ENCODE assay signal across 8 cellular contexts in the genomic region with DNA sequence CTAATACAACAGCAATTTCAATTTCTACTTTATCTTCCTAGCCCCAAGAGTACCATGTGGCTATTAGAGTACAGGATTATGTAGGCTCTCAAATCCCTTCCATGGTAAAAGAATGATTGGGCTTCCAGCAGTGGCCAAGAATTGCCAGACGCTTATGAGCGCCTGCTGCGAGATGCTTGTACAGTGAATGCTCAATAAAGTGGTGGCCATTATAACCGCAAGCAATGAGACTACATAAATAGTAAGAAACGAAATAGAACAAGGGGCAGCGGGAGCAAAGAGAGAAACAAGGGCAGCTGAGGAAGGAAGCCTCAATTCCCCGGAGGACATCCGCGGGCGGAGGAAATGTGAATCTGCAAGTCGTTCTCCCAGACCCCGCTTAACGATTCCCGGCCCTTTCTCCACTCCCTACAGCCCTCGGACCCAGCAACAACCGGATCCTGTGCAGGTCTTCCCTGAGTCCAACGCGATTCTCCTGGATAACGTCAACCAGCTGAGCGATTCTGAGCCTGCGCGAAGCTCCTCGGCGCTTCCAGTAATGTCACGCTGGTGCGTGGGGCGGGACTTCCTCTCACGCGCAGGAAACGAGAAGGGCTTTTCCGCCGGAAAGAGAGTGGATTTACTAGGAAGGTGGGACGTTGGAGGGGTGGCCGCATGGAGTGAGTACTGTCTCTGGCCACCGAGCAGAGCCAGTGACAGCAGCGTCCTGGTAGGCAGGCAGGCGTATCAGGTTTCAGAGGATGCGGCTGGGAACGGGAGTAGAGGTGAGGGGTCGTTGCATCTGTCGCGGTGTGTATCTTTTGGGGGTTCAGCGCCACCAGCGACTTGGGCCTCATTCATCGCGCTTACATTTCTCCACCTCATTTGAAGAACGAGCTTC. TPM values are rescaled to one million over a fixed set of nuclear protein-coding genes. Genes with fewer than 3 reads are reported as not detected.
DNase-seq lines count a peak whose midpoint lies in the region; ATAC-seq and TF ChIP-seq lines count a peak whose summit lies in the region.

No MANE protein-coding gene starts in this region.

- peaks cover 23% of the 10 kb centered on the region for H3K36me3 Mint-ChIP-seq in activated naive CD4-positive, alpha-beta T cell treated with anti-CD3 and anti-CD28 coated beads, Interleukin-2, amount 50 U/mL, for 24 hours

- peak overlapping the region; percentile 95 for H3K9ac ChIP-seq in SK-N-MC (ENCODE audit: insufficient read length)

- 0% methylated on average over 42 of the region's 47 CpGs for WGBS in suprapubic skin

- H3K4me3 ChIP-seq in GM06990 (replicated peaks; ENCODE audit: low read depth, low read length) (peak overlapping the region; percentile 95), SK-N-MC (peak overlapping the region; percentile 88), suprapubic skin (peak overlapping the region; percentile 85)

- H3K36me3 ChIP-seq in GM06990 (ENCODE audit: control insufficient read depth, insufficient read depth, low read length) (peaks cover 4% of the 10 kb centered on the region), SK-N-MC (ENCODE audit: insufficient read depth, low read length) (peaks cover 33% of the 10 kb centered on the region), suprapubic skin (peaks cover 16% of the 10 kb centered on the region)

- H3K9me3 ChIP-seq in SK-N-MC (ENCODE audit: low read depth, low read length) (no peaks in the 10 kb centered on the region), suprapubic skin (no peaks in the 10 kb centered on the region)

- H3K27ac ChIP-seq in SK-N-MC = peak overlapping the region; percentile 53; the same call in 1 of the 2 replicates
- H3K27ac ChIP-seq in suprapubic skin = peak overlapping the region; percentile 84

- TF ChIP-seq POLR2A in suprapubic skin (IDR thresholded peaks at IDR 0.05) = peak in 1 of 2 donors; percentile 55

- H3K27me3 ChIP-seq in GM06990 (replicated peaks; ENCODE audit: control insufficient read depth, insufficient read depth, low read length) (no peaks in the 10 kb centered on the region), suprapubic skin (no peaks in the 10 kb centered on the region)

- H3K27ac Mint-ChIP-seq in activated naive CD4-positive, alpha-beta T cell treated with anti-CD3 and anti-CD28 coated beads, Interleukin-2, amount 50 U/mL, for 24 hours = peak overlapping the region; percentile 99

- peaks cover 20% of the 10 kb centered on the region for H3K4me1 ChIP-seq in suprapubic skin

- peak; percentile 82 for DNase-seq in GM06990 (ENCODE audit: extremely low read depth, insufficient read length)
- peak; percentile 80 for DNase-seq in NCI-H1048 (lab: John Stamatoyannopoulos, UW)
- peak; percentile 71 for DNase-seq in SK-N-MC (ENCODE audit: low read depth, low spot score)
- DNase-seq in globus pallidus (ENCODE audit: low spot score) = peak; percentile 94
- peak; percentile 31 to 97 (median 91) for DNase-seq in nucleus accumbens (lab: John Stamatoyannopoulos, UW)
- DNase-seq in suprapubic skin (ENCODE audit: low spot score in 2 of 2) = peak; percentile 91 to 95

- H3K9me3 Mint-ChIP-seq in activated naive CD4-positive, alpha-beta T cell treated with anti-CD3 and anti-CD28 coated beads, Interleukin-2, amount 50 U/mL, for 24 hours = no peaks in the 10 kb centered on the region

- peak; percentile 91 for ATAC-seq in HG02571 (IDR thresholded peaks at IDR 0.05; ENCODE audit: unreplicated experiment)

- peak overlapping the region; percentile 98 for H3K4me3 Mint-ChIP-seq in activated naive CD4-positive, alpha-beta T cell treated with anti-CD3 and anti-CD28 coated beads, Interleukin-2, amount 50 U/mL, for 24 hours

- no peak for TF ChIP-seq EP300 in suprapubic skin (IDR thresholded peaks at IDR 0.05)

- no peak for TF ChIP-seq CTCF in GM06990 (IDR thresholded peaks at IDR 0.05; ENCODE audit: insufficient read depth, low read length, poor library complexity, severe bottlenecking)
- TF ChIP-seq CTCF in suprapubic skin (IDR thresholded peaks at IDR 0.05) = no peak

- H3K4me1 Mint-ChIP-seq in activated naive CD4-positive, alpha-beta T cell treated with anti-CD3 and anti-CD28 coated beads, Interleukin-2, amount 50 U/mL, for 24 hours = peaks cover 62% of the 10 kb centered on the region

- no peaks in the 10 kb centered on the region for H3K27me3 Mint-ChIP-seq in activated naive CD4-positive, alpha-beta T cell treated with anti-CD3 and anti-CD28 coated beads, Interleukin-2, amount 50 U/mL, for 24 hours

RNA-seq across cellular contexts. Expression of a gene that starts 40.5 kb away (rescaled TPM):
- 1 to 10 TPM; 1.4 to 4.4 (median 2.8) TPM for total RNA-seq in suprapubic skin

RNA-seq across cellular contexts. Expression of a gene that starts 55.7 kb away (rescaled TPM):
- under 1 TPM in 1 of 4 donors, not detected in 3; 0.40 TPM for total RNA-seq in suprapubic skin

RNA-seq across cellular contexts. Expression of a gene that starts 59.2 kb away (rescaled TPM):
- total RNA-seq in suprapubic skin = 10 to 100 TPM in 3 of 4 donors, 1 to 10 TPM in 1; 8.1 to 15.9 (median 10.4) TPM

Comparison
In these comparisons a context has a peak if more than half of its experiments do, and no peak if none do; other contexts are left out.
1. Peak in every context shown above with its lines: DNase-seq, ATAC-seq, H3K4me3 ChIP-seq and H3K27ac ChIP-seq.